8 cellular contexts compared by ENCODE assay signal in genomic region chr17:5281814-5282638, GRCh38. TPM values are rescaled to one million over a fixed set of nuclear protein-coding genes. Genes with fewer than 3 reads are reported as not detected.
A peak's percentile ranks its signal among the peaks of the same experiment; 100 is the strongest.
DNase-seq lines count a peak whose midpoint lies in the region; ATAC-seq and TF ChIP-seq lines count a peak whose summit lies in the region.

TSS of gene RABEP1 (plus strand) at chr17:5282284. CDS start at chr17:5282487, 203 bp downstream.

- H3F3A ChIP-seq in PC-3 (ENCODE audit: low read length, unreplicated experiment): no peaks in the 10 kb centered on the region

- H4K20me1 ChIP-seq in PC-3 (ENCODE audit: low read length): 0 out of 2 replicates have a peak, but pooled peaks cover 6% of the 10 kb centered on the region

- H3K9me2 ChIP-seq in PC-3 (replicated peaks; ENCODE audit: low read length): no peaks in the 10 kb centered on the region

- TF ChIP-seq POLR2A in erythroblast (IDR thresholded peaks at IDR 0.05; ENCODE audit: low read length): peak; percentile 72

- POLR2A ChIA-PET in CD4-positive, alpha-beta memory T cell (lab: Charles Lee; ENCODE audit: partially characterized antibody): interaction anchor here (0.6 to 2.4 kb wide), 11 partner anchors 8 to 449 kb away, joined by 3 to 9 read pairs (median 4); partner anchors contain the start of genes NUP88 and RPAIN
- POLR2A ChIA-PET in PC-3 (lab: Charles Lee; ENCODE audit: unreplicated experiment): interaction anchor here (0.6 kb wide), 2 partner anchors 22 to 53 kb away, joined by 3 to 5 read pairs; no protein-coding TSS in a partner anchor

- H3K9me3 Mint-ChIP-seq in CD4-positive, alpha-beta memory T cell: no peaks in the 10 kb centered on the region
- no peaks in the 10 kb centered on the region for H3K9me3 Mint-ChIP-seq in IgD-negative memory B cell

- peaks cover 45% of the 10 kb centered on the region for H3K79me2 ChIP-seq in PC-3 (ENCODE audit: low read length)

- peak; percentile 90 to 93 (median 92) for DNase-seq in CD4-positive, alpha-beta memory T cell
- peak; percentile 98 for DNase-seq in GM20000 (ENCODE audit: low spot score)
- peak; percentile 69 for DNase-seq in PC-3
- peak; percentile 93 for DNase-seq in activated T-cell treated with anti-CD3 and anti-CD28 coated beads, Interleukin-2, amount 50 U/mL, for 1 hour
- peak; percentile 93 to 97 for DNase-seq in erythroblast (lab: John Stamatoyannopoulos, UW)
- DNase-seq in stimulated activated CD8-positive, alpha-beta memory T cell treated with anti-CD3 and anti-CD28 coated beads, Interleukin-4, amount 100 ng/mL, for 4 hours (ENCODE audit: low read depth in 2 of 2, low spot score in 1 of 2): peak; percentile 88 to 91

- H3K27me3 Mint-ChIP-seq in CD4-positive, alpha-beta memory T cell: no peaks in the 10 kb centered on the region
- H3K27me3 Mint-ChIP-seq in IgD-negative memory B cell: no peaks in the 10 kb centered on the region

- peak within 1 kb of the TSS; percentile 28 to 54 for H3K4me3 ChIP-seq in CD4-positive, alpha-beta memory T cell (ENCODE audit: low read length in 2 of 2)
- H3K4me3 ChIP-seq in PC-3 (ENCODE audit: low read length): peak within 1 kb of the TSS; percentile 76
- H3K4me3 ChIP-seq in mucosa of rectum (ENCODE audit: low read length in 2 of 2): peak within 1 kb of the TSS; percentile 75 to 84

- ATAC-seq in PC-3: peak; percentile 72

- H3K9ac ChIP-seq in PC-3 (ENCODE audit: low read length): peak within 1 kb of the TSS; percentile 58
- H3K9ac ChIP-seq in mucosa of rectum (ENCODE audit: low read depth in 1 of 2, low read length in 2 of 2): peak within 1 kb of the TSS; percentile 54 to 63

- peak within 1 kb of the TSS; percentile 90 to 95 (median 93) for H3K27ac Mint-ChIP-seq in CD4-positive, alpha-beta memory T cell
- peak within 1 kb of the TSS; percentile 87 to 98 (median 91) for H3K27ac Mint-ChIP-seq in IgD-negative memory B cell

- no peaks in the 10 kb centered on the region for H3K36me3 ChIP-seq in CD4-positive, alpha-beta memory T cell (ENCODE audit: insufficient read depth, low read length)
- H3K36me3 ChIP-seq in PC-3 (ENCODE audit: low read depth, low read length): no peaks in the 10 kb centered on the region
- no peaks in the 10 kb centered on the region for H3K36me3 ChIP-seq in mucosa of rectum (ENCODE audit: control insufficient read depth in 2 of 2, insufficient read depth in 2 of 2, low read length in 2 of 2)

- peak within 1 kb of the TSS; percentile 77; the same call in 1 of the 2 replicates for H2AFZ ChIP-seq in PC-3 (ENCODE audit: low read length)

- peak within 1 kb of the TSS; percentile 92 for H3K4me2 ChIP-seq in PC-3 (ENCODE audit: low read length)

- H3K27me3 ChIP-seq in CD4-positive, alpha-beta memory T cell (ENCODE audit: insufficient read depth, low read length): no peaks in the 10 kb centered on the region
- H3K27me3 ChIP-seq in PC-3 (ENCODE audit: low read length) (no peaks in the 10 kb centered on the region), mucosa of rectum (ENCODE audit: control insufficient read depth in 2 of 2, insufficient read depth in 2 of 2, low read length in 2 of 2) (no peaks in the 10 kb centered on the region)

- H3K4me1 ChIP-seq in CD4-positive, alpha-beta memory T cell (ENCODE audit: insufficient read depth, low read length): peaks cover 43% of the 10 kb centered on the region
- peaks cover 15% of the 10 kb centered on the region for H3K4me1 ChIP-seq in PC-3 (ENCODE audit: insufficient read depth, low read length)
- H3K4me1 ChIP-seq in mucosa of rectum (ENCODE audit: control insufficient read depth in 2 of 2, insufficient read depth in 2 of 2, low read length in 2 of 2): peaks cover 9 to 16% of the 10 kb centered on the region in 2 donors

- H3K27ac ChIP-seq in CD4-positive, alpha-beta memory T cell (ENCODE audit: low read depth, low read length): peak within 1 kb of the TSS; percentile 60
- no peak within 1 kb of the TSS for H3K27ac ChIP-seq in PC-3 (ENCODE audit: low read length)
- H3K27ac ChIP-seq in mucosa of rectum (ENCODE audit: low read depth in 2 of 2, low read length in 2 of 2): peak within 1 kb of the TSS; percentile 71 to 74

- peaks cover 0 to 9% of the 10 kb centered on the region in 2 donors for H3K36me3 Mint-ChIP-seq in CD4-positive, alpha-beta memory T cell
- peaks cover 2% of the 10 kb centered on the region for H3K36me3 Mint-ChIP-seq in IgD-negative memory B cell

- no peak for TF ChIP-seq CTCF in GM20000 (IDR thresholded peaks at IDR 0.05; ENCODE audit: extremely low read depth, missing control alignments)
- TF ChIP-seq CTCF in PC-3 (conservative IDR thresholded peaks at IDR 0.05; ENCODE audit: low read depth, low read length): no peak

- BruUV-seq in PC-3 (replicated peaks; lab: Mats Ljungman, UMichigan): no TSS peak

- CTCF ChIA-PET in CD4-positive, alpha-beta memory T cell (lab: Charles Lee; ENCODE audit: partially characterized antibody): interaction anchor here (0.5 to 0.9 kb wide), 3 partner anchors 16 to 1052 kb away, joined by 3 read pairs; no protein-coding TSS in a partner anchor
- CTCF ChIA-PET in PC-3 (lab: Charles Lee): interaction anchor here (0.7 to 0.8 kb wide), 2 partner anchors 21 to 26 kb away, joined by 3 to 4 read pairs; no protein-coding TSS in a partner anchor

- H3K4me1 Mint-ChIP-seq in CD4-positive, alpha-beta memory T cell: peaks cover 23 to 51% (median 33%) of the 10 kb centered on the region in 4 donors
- H3K4me1 Mint-ChIP-seq in IgD-negative memory B cell: peaks cover 26 to 41% (median 34%) of the 10 kb centered on the region in 3 donors

- intact Hi-C loops in CD4-positive, alpha-beta memory T cell (cut with micrococcal nuclease): loop anchor here (1.0 kb wide), 1 partner anchor 137 kb away; the partner anchor contains the start of gene NUP88
- intact Hi-C loops in PC-3 (cut with micrococcal nuclease): no loop called here

- H3K4me3 Mint-ChIP-seq in CD4-positive, alpha-beta memory T cell: peak within 1 kb of the TSS; percentile 88 to 95 (median 92)
- peak within 1 kb of the TSS; percentile 89 to 96 (median 94) for H3K4me3 Mint-ChIP-seq in IgD-negative memory B cell

- H3K9me3 ChIP-seq in CD4-positive, alpha-beta memory T cell (ENCODE audit: control insufficient read depth in 1 of 2, low read length in 2 of 2): no peaks in the 10 kb centered on the region
- H3K9me3 ChIP-seq in PC-3 (ENCODE audit: low read length) (no peaks in the 10 kb centered on the region), mucosa of rectum (ENCODE audit: control insufficient read depth in 2 of 2, low read length in 2 of 2) (no peaks in the 10 kb centered on the region)

RNA-seq across cellular contexts. Expression of gene RABEP1, which starts in this region (rescaled TPM):
- total RNA-seq in CD4-positive, alpha-beta memory T cell: 10 to 100 TPM; 53.9 to 54.2 TPM
- polyA plus RNA-seq in CD4-positive, alpha-beta memory T cell: 10 to 100 TPM; 13.9 to 33.1 TPM
- polyA plus RNA-seq in IgD-negative memory B cell: 62.9 TPM
- total RNA-seq in PC-3 (2014; rRNA removed): 22.1 and 24.4 TPM in 2 replicates
